10 cellular contexts compared by ENCODE assay signal in genomic region chr17:55825213-55825612, GRCh38.
DNase-seq lines count a peak whose midpoint lies in the region; ATAC-seq and TF ChIP-seq lines count a peak whose summit lies in the region.
"Had no signal": no experiment of that assay in that cellular context is flagged by ENCODE, and none has a peak within 500 bp of the region (broad histone marks: within the 10 kb centered on the region; RNA-seq: fewer than 3 reads in every experiment).

No MANE protein-coding gene starts in this region.

- no peak overlapping the region for H3K23ac ChIP-seq in IMR-90 (ENCODE audit: low read depth, low read length)

- DNase-seq in GM12864 (ENCODE audit: low read depth): no peak
- DNase-seq in IMR-90: no peak
- DNase-seq: hippocampal formation, Right ventricle myocardium superior had no signal

- H3K79me1 ChIP-seq in IMR-90 (ENCODE audit: low read depth in 1 of 2, low read length in 2 of 2): no peaks in the 10 kb centered on the region

- CTCF ChIA-PET in IMR-90 (lab: Yijun Ruan, JAX): no interaction called here

- no peaks in the 10 kb centered on the region for H3K9me1 ChIP-seq in IMR-90 (ENCODE audit: insufficient read depth, low read length)

- no peak overlapping the region for H2BK15ac ChIP-seq in IMR-90 (ENCODE audit: low read depth, low read length)

- H3K4me3 ChIP-seq in GM12864 (ENCODE audit: low read depth, low read length) (no peak overlapping the region), IMR-90 (ENCODE audit: insufficient read depth, low read depth, low read length) (no peak overlapping the region), liver (ENCODE audit: low read depth in 1 of 3, low read length in 3 of 3) (no peak overlapping the region)
- H3K4me3 ChIP-seq: cardiac muscle cell had no signal

- H3K56ac ChIP-seq in IMR-90 (ENCODE audit: extremely low read depth, insufficient read depth, low read length): no peak overlapping the region

- H3K9ac ChIP-seq in IMR-90 (ENCODE audit: low read depth, low read length) (no peak overlapping the region), liver (ENCODE audit: low read depth in 1 of 2, low read length in 2 of 2) (no peak overlapping the region)

- H3K27me3 ChIP-seq in IMR-90 (ENCODE audit: control insufficient read depth, insufficient read depth, low read length) (no peaks in the 10 kb centered on the region), liver (ENCODE audit: control insufficient read depth in 4 of 4, insufficient read depth in 4 of 4, low read length in 3 of 4) (no peaks in the 10 kb centered on the region)
- H3K27me3 ChIP-seq: cardiac muscle cell had no signal

- intact Hi-C loops in IMR-90 (cut with micrococcal nuclease): loop anchor here (2.0 kb wide), 1 partner anchor 298 kb away; no protein-coding TSS in a partner anchor

- no peak overlapping the region for H2AFZ ChIP-seq in IMR-90 (replicated peaks; ENCODE audit: low read length, poor library complexity)

- TF ChIP-seq CTCF in GM12864 (IDR thresholded peaks at IDR 0.05; ENCODE audit: low read depth, low read length, missing control alignments) (peak; percentile 14), IMR-90 (conservative IDR thresholded peaks at IDR 0.05; ENCODE audit: low read depth, low read length) (0 out of 2 replicates have a peak, but pooled peaks have one; percentile 17), liver (IDR thresholded peaks at IDR 0.05; ENCODE audit: low read depth, low read length, missing input control) (peak; percentile 43)

- no peaks in the 10 kb centered on the region for H4K20me1 ChIP-seq in IMR-90 (ENCODE audit: insufficient read depth, low read length)

- no peak overlapping the region for H4K5ac ChIP-seq in IMR-90 (ENCODE audit: low read depth, low read length)

- no peak overlapping the region for H3K4me2 ChIP-seq in IMR-90 (ENCODE audit: low read depth, low read length)

- H3K36me3 ChIP-seq in IMR-90 (ENCODE audit: control insufficient read depth, insufficient read depth, low read length): no peaks in the 10 kb centered on the region
- H3K36me3 ChIP-seq in liver (ENCODE audit: control insufficient read depth in 4 of 4, insufficient read depth in 3 of 4, low read depth in 1 of 4, low read length in 3 of 4): no peaks in the 10 kb centered on the region
- H3K36me3 ChIP-seq: cardiac muscle cell had no signal

- no peak overlapping the region for H3K4ac ChIP-seq in IMR-90 (ENCODE audit: low read depth, low read length)

- H4K91ac ChIP-seq in IMR-90 (ENCODE audit: insufficient read depth, low read depth, low read length): no peak overlapping the region

- H3K9me3 ChIP-seq in IMR-90 (ENCODE audit: control insufficient read depth, insufficient read depth, low read length): no peaks in the 10 kb centered on the region
- no peaks in the 10 kb centered on the region for H3K9me3 ChIP-seq in liver (ENCODE audit: control insufficient read depth in 4 of 4, low read length in 3 of 4)

- H4K8ac ChIP-seq in IMR-90 (ENCODE audit: low read depth in 2 of 2, low read length in 2 of 2): no peak overlapping the region

- no peaks in the 10 kb centered on the region for H3K4me1 ChIP-seq in IMR-90 (ENCODE audit: control insufficient read depth, insufficient read depth, low read length)
- peaks cover 0 to 6% (median 2%) of the 10 kb centered on the region in 4 donors for H3K4me1 ChIP-seq in liver (ENCODE audit: control insufficient read depth in 4 of 4, insufficient read depth in 4 of 4, low read length in 3 of 4)

- no peak overlapping the region for H3K18ac ChIP-seq in IMR-90 (ENCODE audit: low read depth, low read length)

- no TSS peak for BruUV-seq in IMR-90 (replicated peaks; lab: Mats Ljungman, UMichigan)

- H2BK20ac ChIP-seq in IMR-90 (ENCODE audit: low read depth, low read length): no peak overlapping the region

- H2BK120ac ChIP-seq in IMR-90 (ENCODE audit: low read depth, low read length): no peak overlapping the region

- no peak overlapping the region for H2BK5ac ChIP-seq in IMR-90 (ENCODE audit: low read depth, low read length, poor library complexity, severe bottlenecking)

- POLR2A ChIA-PET in IMR-90 (lab: Charles Lee; ENCODE audit: unreplicated experiment): no interaction called here

- in situ Hi-C loops in IMR-90 (cut with MboI; ENCODE audit: low sequenced_read_pairs): no loop called here

- H2AK5ac ChIP-seq in IMR-90 (ENCODE audit: low read depth, low read length): no peak overlapping the region

- no peak overlapping the region for H2AK9ac ChIP-seq in IMR-90 (replicated peaks; ENCODE audit: low read depth, low read length, poor library complexity)

- TF ChIP-seq RAD21 in IMR-90 (IDR thresholded peaks at IDR 0.05; ENCODE audit: low read length) (no peak), liver (IDR thresholded peaks at IDR 0.05) (peak; percentile 75 to 76)

- TF ChIP-seq POLR2A in IMR-90 (IDR thresholded peaks at IDR 0.05; ENCODE audit: low read depth, low read length): no peak

- H3K27ac ChIP-seq in IMR-90 (ENCODE audit: insufficient read depth, low read length) (no peak overlapping the region), liver (ENCODE audit: low read depth in 1 of 2, low read length in 2 of 2) (no peak overlapping the region)
- H3K27ac ChIP-seq: cardiac muscle cell had no signal

- ATAC-seq in IMR-90 (ENCODE audit: low read depth) (no peak), SK-N-SH treated with all-trans-retinoic acid at 6 μM for 48 hours (peak; percentile 51; the same call in 2 of the 3 replicates), GM19455 (IDR thresholded peaks at IDR 0.05; ENCODE audit: unreplicated experiment) (no peak), HG02759 (IDR thresholded peaks at IDR 0.05; ENCODE audit: unreplicated experiment) (no peak), HG02973 (IDR thresholded peaks at IDR 0.05; ENCODE audit: unreplicated experiment) (no peak)

- no peak overlapping the region for H3K14ac ChIP-seq in IMR-90 (replicated peaks; ENCODE audit: low read depth, low read length)

- WGBS in IMR-90 (ENCODE audit: extremely low coverage in 2 of 2, insufficient read length in 1 of 2), 2 experiments: no CpG with 5 or more reads among the region's 2 CpGs
- 53% methylated on average over 2 of the region's 2 CpGs for WGBS in liver

- dilution Hi-C loops in IMR-90 (cut with HindIII; ENCODE audit: low sequenced_read_pairs, unreplicated experiment): no loop called here

TF ChIP-seq in IMR-90, 13 proteins besides CTCF, POLR2A, EP300 and RAD21 (continues in another document):
- TF ChIP-seq MXI1 (IDR thresholded peaks at IDR 0.05; ENCODE audit: borderline replicate concordance, low read depth, low read length) (no peak), RFX5 (IDR thresholded peaks at IDR 0.05; ENCODE audit: low read depth, low read length) (no peak), MAFK (IDR thresholded peaks at IDR 0.05; ENCODE audit: low read depth, low read length) (no peak), MAZ (IDR thresholded peaks at IDR 0.05; ENCODE audit: borderline replicate concordance, low read depth, low read length) (no peak), CHD1 (IDR thresholded peaks at IDR 0.05; ENCODE audit: low read depth, low read length) (no peak), USF2 (IDR thresholded peaks at IDR 0.05; ENCODE audit: low read depth, low read length) (no peak), CEBPB (IDR thresholded peaks at IDR 0.05; ENCODE audit: low read depth, low read length) (no peak)

TF ChIP-seq in SK-N-SH treated with all-trans-retinoic acid at 6 μM for 48 hours, 23 proteins besides CTCF, POLR2A, EP300 and RAD21 (continues in another document):
- TF ChIP-seq ZC3H10 (CRISPR knock-in tag; IDR thresholded peaks at IDR 0.05) (no peak), TSHZ2 (CRISPR knock-in tag; IDR thresholded peaks at IDR 0.05) (no peak)

TF ChIP-seq in liver, 16 proteins besides CTCF, POLR2A, EP300 and RAD21:
- TF ChIP-seq FOXA1 (IDR thresholded peaks at IDR 0.05) (no peak), FOXA2 (IDR thresholded peaks at IDR 0.05) (no peak), YY1 (IDR thresholded peaks at IDR 0.05) (no peak), REST (IDR thresholded peaks at IDR 0.05) (no peak), ATF3 (IDR thresholded peaks at IDR 0.05) (no peak), HNF4A (conservative IDR thresholded peaks at IDR 0.05) (no peak), JUND (IDR thresholded peaks at IDR 0.05) (no peak)
